ENCODE assay signal across 8 cellular contexts in the genomic region with DNA sequence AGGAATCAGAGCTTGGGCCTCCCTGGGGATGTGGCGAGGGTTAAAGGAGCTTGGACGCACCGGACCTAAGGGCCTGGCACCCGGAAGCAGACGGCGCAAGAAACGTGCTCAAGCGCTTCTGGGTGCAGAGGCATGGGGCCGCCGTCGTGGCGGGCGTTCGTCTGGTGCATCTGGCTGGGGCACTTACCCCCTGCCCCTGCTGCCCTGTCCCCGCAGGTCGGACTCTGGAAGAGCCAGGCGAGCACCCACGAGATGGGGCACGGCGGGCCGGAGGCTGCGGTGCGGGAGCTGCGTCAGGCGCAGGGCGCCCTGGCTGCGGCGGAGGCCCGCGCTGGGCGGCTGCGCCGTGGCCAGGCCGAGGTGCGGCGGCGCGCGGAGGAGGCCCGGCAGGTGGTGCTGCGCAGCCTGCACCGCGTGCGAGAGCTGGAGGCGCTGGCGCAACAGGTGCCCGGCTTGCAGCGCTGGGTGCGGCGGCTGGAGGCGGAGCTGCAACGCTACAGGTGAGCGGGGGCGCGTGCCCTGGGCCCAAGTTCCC. TPM values are rescaled to one million over a fixed set of nuclear protein-coding genes. Genes with fewer than 3 reads are reported as not detected.
DNase-seq lines count a peak whose midpoint lies in the region; ATAC-seq and TF ChIP-seq lines count a peak whose summit lies in the region.

No MANE protein-coding gene starts in this region.

- no peaks in the 10 kb centered on the region for H3K9me3 ChIP-seq in CD4-positive, alpha-beta T cell (ENCODE audit: control insufficient read depth, low read length)
- H3K9me3 ChIP-seq in iPS-20b (ENCODE audit: insufficient read depth, low read depth, low read length): no peaks in the 10 kb centered on the region

- peaks cover 48% of the 10 kb centered on the region for H3K4me1 Mint-ChIP-seq in CD4-positive, alpha-beta T cell (ENCODE audit: low read depth)
- peaks cover 14% of the 10 kb centered on the region for H3K4me1 Mint-ChIP-seq in activated T-helper 17 cell treated with anti-CD3 and anti-CD28 coated beads, Interleukin-2, amount 50 U/mL, for 72 hours
- H3K4me1 Mint-ChIP-seq in stimulated activated naive CD8-positive, alpha-beta T cell treated with anti-CD3 and anti-CD28 coated beads, Interleukin-15, amount 100 ng/mL, for 72 hours: peaks cover 49% of the 10 kb centered on the region

- no peak overlapping the region for H3K27ac Mint-ChIP-seq in CD4-positive, alpha-beta T cell
- H3K27ac Mint-ChIP-seq in activated T-helper 17 cell treated with anti-CD3 and anti-CD28 coated beads, Interleukin-2, amount 50 U/mL, for 72 hours: no peak overlapping the region
- H3K27ac Mint-ChIP-seq in stimulated activated naive CD8-positive, alpha-beta T cell treated with anti-CD3 and anti-CD28 coated beads, Interleukin-15, amount 100 ng/mL, for 72 hours: peak overlapping the region in 1 of 2 donors; percentile 32

- H3K4me3 Mint-ChIP-seq in CD4-positive, alpha-beta T cell: no peak overlapping the region
- H3K4me3 Mint-ChIP-seq in activated T-helper 17 cell treated with anti-CD3 and anti-CD28 coated beads, Interleukin-2, amount 50 U/mL, for 72 hours: peak overlapping the region; percentile 51
- H3K4me3 Mint-ChIP-seq in stimulated activated naive CD8-positive, alpha-beta T cell treated with anti-CD3 and anti-CD28 coated beads, Interleukin-15, amount 100 ng/mL, for 72 hours: peak overlapping the region; percentile 75 to 85

- ATAC-seq in CD4-positive, alpha-beta T cell (ENCODE audit: poor library complexity): peak; percentile 90
- peak; percentile 77 for ATAC-seq in activated T-helper 17 cell treated with anti-CD3 and anti-CD28 coated beads, Interleukin-2, amount 50 U/mL, for 72 hours (replicated peaks)
- peak; percentile 75 for ATAC-seq in stimulated activated naive CD8-positive, alpha-beta T cell treated with anti-CD3 and anti-CD28 coated beads, Interleukin-15, amount 100 ng/mL, for 72 hours
- ATAC-seq in HG03175 (IDR thresholded peaks at IDR 0.05; ENCODE audit: unreplicated experiment) (no peak), GM19035 (IDR thresholded peaks at IDR 0.05; ENCODE audit: unreplicated experiment) (no peak)

- peaks cover 26% of the 10 kb centered on the region for H3K27me3 Mint-ChIP-seq in CD4-positive, alpha-beta T cell
- peaks cover 30% of the 10 kb centered on the region for H3K27me3 Mint-ChIP-seq in activated T-helper 17 cell treated with anti-CD3 and anti-CD28 coated beads, Interleukin-2, amount 50 U/mL, for 72 hours
- peaks cover 30% of the 10 kb centered on the region for H3K27me3 Mint-ChIP-seq in stimulated activated naive CD8-positive, alpha-beta T cell treated with anti-CD3 and anti-CD28 coated beads, Interleukin-15, amount 100 ng/mL, for 72 hours

- no peak overlapping the region for H3K27ac ChIP-seq in CD4-positive, alpha-beta T cell (ENCODE audit: low read depth, low read length)
- H3K27ac ChIP-seq in iPS-20b (ENCODE audit: low read length): no peak overlapping the region

- H3K36me3 Mint-ChIP-seq in CD4-positive, alpha-beta T cell (ENCODE audit: low read depth): no peaks in the 10 kb centered on the region
- no peaks in the 10 kb centered on the region for H3K36me3 Mint-ChIP-seq in activated T-helper 17 cell treated with anti-CD3 and anti-CD28 coated beads, Interleukin-2, amount 50 U/mL, for 72 hours (ENCODE audit: low read depth)

- H3K9ac ChIP-seq in iPS-20b (ENCODE audit: low read depth, low read length): no peak overlapping the region

- POLR2A ChIA-PET in CD4-positive, alpha-beta T cell (lab: Charles Lee): interaction anchor here (0.5 to 5.7 kb wide), 9 partner anchors 9 to 242 kb away, joined by 3 to 78 read pairs (median 6); partner anchors contain the start of genes CFAP92 and RAB43

- no peak for TF ChIP-seq CTCF in CD4-positive, alpha-beta T cell (IDR thresholded peaks at IDR 0.05)

- peak; percentile 17 to 68 (median 50) for DNase-seq in CD4-positive, alpha-beta T cell
- DNase-seq in NCI-H1930 (lab: John Stamatoyannopoulos, UW): peak; percentile 81 to 83
- DNase-seq in stimulated activated naive CD8-positive, alpha-beta T cell treated with anti-CD3 and anti-CD28 coated beads, Interleukin-15, amount 100 ng/mL, for 72 hours: peak; percentile 59 to 61
- no peak for DNase-seq in COLO829 (ENCODE audit: low spot score)

- H3K9me3 Mint-ChIP-seq in CD4-positive, alpha-beta T cell: no peaks in the 10 kb centered on the region
- no peaks in the 10 kb centered on the region for H3K9me3 Mint-ChIP-seq in activated T-helper 17 cell treated with anti-CD3 and anti-CD28 coated beads, Interleukin-2, amount 50 U/mL, for 72 hours
- no peaks in the 10 kb centered on the region for H3K9me3 Mint-ChIP-seq in stimulated activated naive CD8-positive, alpha-beta T cell treated with anti-CD3 and anti-CD28 coated beads, Interleukin-15, amount 100 ng/mL, for 72 hours

- peaks cover 8% of the 10 kb centered on the region; the same call in 1 of the 2 replicates for H3K4me1 ChIP-seq in iPS-20b (ENCODE audit: insufficient read depth, low read length)

- CTCF ChIA-PET in CD4-positive, alpha-beta T cell (lab: Charles Lee): interaction anchor here (0.6 to 2.3 kb wide), 11 partner anchors 9 to 246 kb away, joined by 3 to 28 read pairs (median 5); partner anchors contain the start of genes CFAP92, COPG1 and RAB43

- peak overlapping the region; percentile 50 for H3K4me3 ChIP-seq in iPS-20b (ENCODE audit: low read length)

- no peaks in the 10 kb centered on the region for H3K36me3 ChIP-seq in iPS-20b (ENCODE audit: insufficient read depth, low read depth, low read length)

- H3K27me3 ChIP-seq in CD4-positive, alpha-beta T cell (ENCODE audit: control insufficient read depth, insufficient read depth, low read length): peaks cover 35% of the 10 kb centered on the region
- peaks cover 100% of the 10 kb centered on the region for H3K27me3 ChIP-seq in iPS-20b (ENCODE audit: insufficient read depth, low read length)

- intact Hi-C loops in CD4-positive, alpha-beta T cell (cut with DNase I, micrococcal nuclease): loop anchor here in 1 of 2 experiments (2.0 kb wide), 2 partner anchors 13 to 19 kb away; no protein-coding TSS in a partner anchor

RNA-seq across cellular contexts. Expression of gene EFCC1, which starts 2.5 kb away (rescaled TPM):
- under 1 TPM; 0.22 to 0.25 TPM for total RNA-seq in CD4-positive, alpha-beta T cell
- not detected for total RNA-seq in activated T-helper 17 cell treated with anti-CD3 and anti-CD28 coated beads, Interleukin-2, amount 50 U/mL, for 72 hours

RNA-seq across cellular contexts. Expression of gene CFAP92, which starts 9.8 kb away (rescaled TPM):
- under 1 TPM; 0.19 to 0.45 TPM for total RNA-seq in CD4-positive, alpha-beta T cell
- under 1 TPM in 1 of 2 donors, not detected in 1; 0.50 TPM for total RNA-seq in activated T-helper 17 cell treated with anti-CD3 and anti-CD28 coated beads, Interleukin-2, amount 50 U/mL, for 72 hours

RNA-seq across cellular contexts. Expression of gene GP9, which starts 56.9 kb away (rescaled TPM):
- total RNA-seq in CD4-positive, alpha-beta T cell: not detected
- not detected for total RNA-seq in activated T-helper 17 cell treated with anti-CD3 and anti-CD28 coated beads, Interleukin-2, amount 50 U/mL, for 72 hours

Comparison
In these comparisons a context has a peak if more than half of its experiments do, and no peak if none do; other contexts are left out.
1. ATAC-seq: peak in CD4-positive, alpha-beta T cell (single experiment), activated T-helper 17 cell treated with anti-CD3 and anti-CD28 coated beads, Interleukin-2, amount 50 U/mL, for 72 hours (single experiment) and stimulated activated naive CD8-positive, alpha-beta T cell treated with anti-CD3 and anti-CD28 coated beads, Interleukin-15, amount 100 ng/mL, for 72 hours (single experiment); none in HG03175 (single experiment) and GM19035 (single experiment).